ENCODE assay signal across 14 cellular contexts in the genomic region with DNA sequence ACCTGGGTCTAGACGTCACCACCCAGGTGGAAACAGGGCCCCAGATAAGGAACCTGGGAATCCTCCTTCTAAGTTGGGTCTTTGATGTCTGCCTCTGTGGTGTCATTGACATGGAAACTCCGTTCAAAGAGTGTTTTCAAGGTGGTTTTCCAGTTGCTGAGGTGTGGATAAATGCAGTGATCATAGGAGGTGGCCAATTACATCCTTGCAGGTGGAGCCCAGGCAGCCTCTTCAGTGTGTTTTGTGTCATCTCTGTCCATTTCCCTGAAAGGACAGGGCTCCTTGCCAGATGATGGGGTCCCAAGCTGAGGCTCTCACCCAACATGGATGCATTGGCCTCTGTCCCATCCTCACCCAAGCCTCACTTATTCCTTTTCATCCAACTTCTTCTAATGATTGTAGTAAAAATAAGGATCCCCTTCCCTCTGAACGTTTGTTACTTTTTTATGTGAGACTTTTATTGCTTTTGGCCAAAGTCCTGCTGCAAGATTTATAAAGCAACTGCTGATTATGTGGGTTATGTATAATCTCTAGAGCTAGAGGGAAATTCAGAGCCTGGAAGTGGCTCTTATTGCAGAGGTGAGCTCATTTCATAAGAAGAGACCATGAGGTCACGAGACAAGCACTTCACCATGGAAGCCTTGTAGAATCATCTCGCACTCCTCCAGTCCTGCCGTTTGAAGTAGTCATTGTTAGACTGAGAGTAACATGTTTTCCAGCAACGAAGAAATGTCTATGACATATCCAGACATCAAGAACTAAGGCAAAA. TPM values are rescaled to one million over a fixed set of nuclear protein-coding genes. Genes with fewer than 3 reads are reported as not detected.
A peak's percentile ranks its signal among the peaks of the same experiment; 100 is the strongest.
DNase-seq lines count a peak whose midpoint lies in the region; ATAC-seq and TF ChIP-seq lines count a peak whose summit lies in the region.
"Had no signal": no experiment of that assay in that cellular context is flagged by ENCODE, and none has a peak within 500 bp of the region (broad histone marks: within the 10 kb centered on the region; RNA-seq: fewer than 3 reads in every experiment).

No MANE protein-coding gene starts in this region.

- no peaks in the 10 kb centered on the region for H3K9me3 Mint-ChIP-seq in WTC11
- H3K9me3 Mint-ChIP-seq in nephron: no peaks in the 10 kb centered on the region
- H3K9me3 Mint-ChIP-seq: GM23338 had no signal

- H3K4me3 Mint-ChIP-seq in WTC11: no peak overlapping the region
- no peak overlapping the region for H3K4me3 Mint-ChIP-seq in nephron
- H3K4me3 Mint-ChIP-seq: CD4-positive, alpha-beta memory T cell; GM23338 had no signal

- POLR2A ChIA-PET in WTC11 (lab: Charles Lee): no interaction called here

- no peaks in the 10 kb centered on the region for H3K9me3 ChIP-seq in hepatocyte (ENCODE audit: low read depth)
- H3K9me3 ChIP-seq: A549, BE2C had no signal

- no peaks in the 10 kb centered on the region for H4K20me1 ChIP-seq in hepatocyte (ENCODE audit: insufficient read depth, poor library complexity, severe bottlenecking)

- H3K4me1 ChIP-seq in hepatocyte (ENCODE audit: insufficient read depth): peaks cover 9% of the 10 kb centered on the region
- H3K4me1 ChIP-seq: A549, BE2C had no signal

- 0 out of 2 replicates have a peak overlapping the region, but pooled peaks have one; percentile 3 for H3K27ac Mint-ChIP-seq in WTC11
- peak overlapping the region; percentile 70 to 83 (median 75) for H3K27ac Mint-ChIP-seq in nephron
- H3K27ac Mint-ChIP-seq: CD4-positive, alpha-beta memory T cell; GM23338 had no signal

- H3K4me2 ChIP-seq in hepatocyte: no peak overlapping the region
- H3K4me2 ChIP-seq: A549, GM23338 had no signal

- H2AFZ ChIP-seq in hepatocyte: no peak overlapping the region
- H2AFZ ChIP-seq: GM23338 had no signal

- no peaks in the 10 kb centered on the region for H3K27me3 ChIP-seq in hepatocyte
- H3K27me3 ChIP-seq: BE2C had no signal

- DNase-seq in WTC11 (ENCODE audit: low spot score): no peak
- peak; percentile 58 for DNase-seq in hepatocyte (ENCODE audit: low spot score)
- DNase-seq in G401 (ENCODE audit: low spot score): no peak
- DNase-seq: BE2C; CD4-positive, alpha-beta memory T cell; DMS79; H7 had no signal

- ATAC-seq in WTC11: no peak
- no peak for ATAC-seq in GM18907 (IDR thresholded peaks at IDR 0.05; ENCODE audit: unreplicated experiment)
- no peak for ATAC-seq in HG02571 (IDR thresholded peaks at IDR 0.05; ENCODE audit: unreplicated experiment)
- ATAC-seq: A549, GM23338 had no signal

- no peaks in the 10 kb centered on the region for H3K36me3 ChIP-seq in hepatocyte (replicated peaks; ENCODE audit: insufficient read depth, low read depth)
- H3K36me3 ChIP-seq: BE2C had no signal

- CTCF ChIA-PET in WTC11 (lab: Charles Lee): interaction anchor here (0.9 kb wide), 1 partner anchor 12 kb away, joined by 3 read pairs; no protein-coding TSS in a partner anchor

- no peaks in the 10 kb centered on the region for H3K79me2 ChIP-seq in hepatocyte

- no peak overlapping the region for H3K4me3 ChIP-seq in hepatocyte
- H3K4me3 ChIP-seq: A549, GM23338 had no signal

- no peaks in the 10 kb centered on the region for H3K9me2 ChIP-seq in hepatocyte (replicated peaks; ENCODE audit: insufficient read depth)

- H3K4me1 Mint-ChIP-seq in WTC11 (peaks cover 16% of the 10 kb centered on the region), nephron (peaks cover 60% of the 10 kb centered on the region)
- H3K4me1 Mint-ChIP-seq: CD4-positive, alpha-beta memory T cell had no signal

- in situ Hi-C loops in G401 (cut with HindIII; ENCODE audit: low sequenced_read_pairs): no loop called here

- peak overlapping the region; percentile 69 for H3K27ac ChIP-seq in hepatocyte
- H3K27ac ChIP-seq: A549, C4-2B had no signal

- TF ChIP-seq CTCF in WTC11 (IDR thresholded peaks at IDR 0.05): no peak
- no peak for TF ChIP-seq CTCF in hepatocyte (IDR thresholded peaks at IDR 0.05; ENCODE audit: poor library complexity)
- no peak for TF ChIP-seq CTCF in nephron (IDR thresholded peaks at IDR 0.05; ENCODE audit: unreplicated experiment in 3 of 3)

- H3K36me3 Mint-ChIP-seq in WTC11 (no peaks in the 10 kb centered on the region), nephron (ENCODE audit: low read depth) (no peaks in the 10 kb centered on the region)
- H3K36me3 Mint-ChIP-seq: CD4-positive, alpha-beta memory T cell had no signal

- WGBS in hepatocyte (ENCODE audit: low lambda C conversion rate, missing lambda C conversion rate): 57% methylated on average over 7 of the region's 7 CpGs

- H3K27me3 Mint-ChIP-seq in WTC11 (ENCODE audit: low read depth) (no peaks in the 10 kb centered on the region; the same call in 1 of the 2 replicates), nephron (ENCODE audit: low read depth) (peaks cover 14% of the 10 kb centered on the region)

TF ChIP-seq in WTC11, 78 proteins besides CTCF, POLR2A, EP300 and RAD21:
- no peak for TF ChIP-seq ZNF317 (CRISPR knock-in tag; IDR thresholded peaks at IDR 0.05; ENCODE audit: borderline replicate concordance, low read depth)
- no peak for TF ChIP-seq ZNF416 (CRISPR knock-in tag; IDR thresholded peaks at IDR 0.05)
- TF ChIP-seq HMGA2 (CRISPR knock-in tag; IDR thresholded peaks at IDR 0.05): no peak

RNA-seq across cellular contexts. Expression of gene SYNDIG1, which starts 31.9 kb away (rescaled TPM):
- total RNA-seq in WTC11 (2021): 5.0 to 6.4 TPM (median 6.0 TPM) in 3 replicates
- 1.4 and 1.5 TPM in 2 replicates for total RNA-seq in hepatocyte
- polyA plus RNA-seq in hepatocyte: 1.2 and 2.3 TPM in 2 replicates
- not detected in 2 replicates for total RNA-seq in G401 (2014; rRNA removed; shearing (Covaris generic))
- total RNA-seq: CD4-positive, alpha-beta memory T cell had no signal
- polyA plus RNA-seq: AG04450; CD4-positive, alpha-beta memory T cell had no signal
